27 cellular contexts compared by ENCODE assay signal in the genomic region with DNA sequence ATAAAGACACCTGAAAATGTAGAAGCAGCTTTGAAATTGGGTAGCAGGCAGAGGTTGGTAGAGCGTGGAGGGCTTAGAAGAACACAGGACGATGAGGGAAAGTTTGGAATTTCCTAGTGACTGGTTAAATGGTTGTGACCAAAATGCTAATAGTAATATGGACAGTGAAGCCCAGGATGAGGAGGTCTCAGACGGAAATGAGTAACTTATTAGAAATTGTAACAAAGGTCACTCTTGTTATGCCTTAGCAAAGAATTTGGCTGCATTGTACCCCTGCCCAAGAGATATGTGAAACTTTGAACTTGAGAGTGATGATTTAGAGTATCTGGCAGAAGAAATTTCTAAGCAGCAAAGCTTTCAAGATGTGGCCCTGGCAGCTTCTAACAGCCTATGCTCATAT.
"Had no signal": no experiment of that assay in that cellular context is flagged by ENCODE, and none has a peak within 500 bp of the region (broad histone marks: within the 10 kb centered on the region; RNA-seq: fewer than 3 reads in every experiment).

No MANE protein-coding gene starts in this region.

- H3K27ac ChIP-seq: ascending aorta, breast epithelium, cardiac muscle cell, colonic mucosa, epithelial cell of prostate, esophagus squamous epithelium, gastroesophageal sphincter had no signal

- ATAC-seq: activated CD4-positive, alpha-beta T cell treated with anti-CD3 and anti-CD28 coated beads for 36 hours; activated CD8-positive, alpha-beta memory T cell treated with anti-CD3 and anti-CD28 coated beads, Interleukin-2, amount 10 ng/mL, durations not matched to agents 7 days and 5 days; activated CD8-positive, alpha-beta T cell treated with anti-CD3 and anti-CD28 coated beads, Interleukin-2, amount 10 ng/mL, durations not matched to agents 7 days and 5 days; activated naive CD4-positive, alpha-beta T cell treated with anti-CD3 and anti-CD28 coated beads, Interleukin-2, amount 50 U/mL, for 72 hours; gastroesophageal sphincter had no signal

- H3K4me3 ChIP-seq: ascending aorta, breast epithelium, cardiac muscle cell, colonic mucosa, esophagus squamous epithelium, gastroesophageal sphincter had no signal

- H3K27me3 ChIP-seq: ascending aorta, breast epithelium, cardiac muscle cell, colonic mucosa, esophagus squamous epithelium, gastroesophageal sphincter had no signal

- DNase-seq: activated CD4-positive, alpha-beta memory T cell treated with anti-CD3 and anti-CD28 coated beads for 36 hours; activated CD4-positive, alpha-beta T cell treated with anti-CD3 and anti-CD28 coated beads for 36 hours; activated CD4-positive, alpha-beta T cell treated with anti-CD3 and anti-CD28 coated beads, Interleukin-2, amount 10 ng/mL, durations not matched to agents 24 days and 14 days; activated CD4-positive, CD25-positive, alpha-beta regulatory T cell; activated CD4-positive, CD25-positive, alpha-beta regulatory T cell treated with anti-CD3 and anti-CD28 coated beads, Interleukin-2, amount 50 U/mL, for 72 hours; activated CD8-positive, alpha-beta memory T cell treated with anti-CD3 and anti-CD28 coated beads, Interleukin-2, amount 10 ng/mL, durations not matched to agents 7 days and 5 days; activated CD8-positive, alpha-beta memory T cell treated with anti-CD3 and anti-CD28 coated beads, Interleukin-2, amount 50 U/mL, for 4 hours; activated CD8-positive, alpha-beta T cell treated with anti-CD3 and anti-CD28 coated beads, Interleukin-2, amount 10 ng/mL, durations not matched to agents 7 days and 5 days; activated effector memory CD4-positive, alpha-beta T cell treated with anti-CD3 and anti-CD28 coated beads, Interleukin-2, amount 50 U/mL, for 16 hours; activated naive CD4-positive, alpha-beta T cell treated with anti-CD3 and anti-CD28 coated beads for 36 hours; activated naive CD8-positive, alpha-beta T cell treated with anti-CD3 and anti-CD28 coated beads, Interleukin-2, amount 10 ng/mL, durations not matched to agents 7 days and 5 days; activated T-cell treated with anti-CD3 and anti-CD28 coated beads, Interleukin-2, amount 50 U/mL, for 1 hour; activated T-cell treated with anti-CD3 and anti-CD28 coated beads, Interleukin-2, amount 50 U/mL, for 48 hours; central memory CD4-positive, alpha-beta T cell; cerebellar nuclear complex; colonic mucosa; effector CD8-positive, alpha-beta T cell; esophagus squamous epithelium; foreskin melanocyte; head of caudate nucleus; T-helper 9 cell had no signal

- H3K4me1 ChIP-seq: ascending aorta, breast epithelium, colonic mucosa, esophagus squamous epithelium, gastroesophageal sphincter had no signal

- H3K36me3 ChIP-seq: ascending aorta, breast epithelium, cardiac muscle cell, colonic mucosa, esophagus squamous epithelium, gastroesophageal sphincter had no signal

- H3K9me3 ChIP-seq: ascending aorta, breast epithelium, colonic mucosa, esophagus squamous epithelium, gastroesophageal sphincter had no signal
